ENCODE assay signal across 8 cellular contexts in genomic region chr2:200308001-200308400, GRCh38. TPM values are rescaled to one million over a fixed set of nuclear protein-coding genes. Genes with fewer than 3 reads are reported as not detected.
DNase-seq lines count a peak whose midpoint lies in the region; ATAC-seq and TF ChIP-seq lines count a peak whose summit lies in the region.

No MANE protein-coding gene starts in this region.

- intact Hi-C loops in activated CD4-positive, alpha-beta T cell treated with anti-CD3 and anti-CD28 coated beads, Interleukin-2, amount 10 ng/mL, durations not matched to agents 24 days and 14 days (cut with micrococcal nuclease): loop anchor here (5.0 kb wide), 5 partner anchors 219 to 554 kb away; partner anchors contain the start of genes BZW1, C2orf69, CLK1 and SGO2
- intact Hi-C loops in activated T-helper 1 cell treated with anti-CD3 and anti-CD28 coated beads, Interleukin-12 subunit alpha, Interleukin-12 subunit beta, Interleukin-2, Interleukin-4 antibody, amounts not matched to agents 30 ng/mL and 10 ng/mL and 1 ng/mL, durations not matched to agents 14 hours and 24 hours and 36 hours (cut with micrococcal nuclease): loop anchor here (5.0 to 10.0 kb wide), 5 partner anchors 219 to 1337 kb away; partner anchors contain the start of genes BZW1, SGO2 and TMEM237

- H3K9me3 Mint-ChIP-seq in activated CD4-positive, alpha-beta T cell treated with anti-CD3 and anti-CD28 coated beads, Interleukin-2, amount 10 ng/mL, durations not matched to agents 24 days and 14 days: no peaks in the 10 kb centered on the region
- H3K9me3 Mint-ChIP-seq in activated T-helper 1 cell treated with anti-CD3 and anti-CD28 coated beads, Interleukin-12 subunit alpha, Interleukin-12 subunit beta, Interleukin-2, Interleukin-4 antibody, amounts not matched to agents 30 ng/mL and 10 ng/mL and 1 ng/mL, durations not matched to agents 14 hours and 24 hours and 36 hours: no peaks in the 10 kb centered on the region

- peaks cover 27% of the 10 kb centered on the region for H3K4me1 Mint-ChIP-seq in activated CD4-positive, alpha-beta T cell treated with anti-CD3 and anti-CD28 coated beads, Interleukin-2, amount 10 ng/mL, durations not matched to agents 24 days and 14 days
- H3K4me1 Mint-ChIP-seq in activated T-helper 1 cell treated with anti-CD3 and anti-CD28 coated beads, Interleukin-12 subunit alpha, Interleukin-12 subunit beta, Interleukin-2, Interleukin-4 antibody, amounts not matched to agents 30 ng/mL and 10 ng/mL and 1 ng/mL, durations not matched to agents 14 hours and 24 hours and 36 hours (ENCODE audit: low read depth): peaks cover 35% of the 10 kb centered on the region

- H3K36me3 ChIP-seq in iPS-18a (ENCODE audit: control insufficient read depth, low read depth, low read length) (no peaks in the 10 kb centered on the region), thoracic aorta (no peaks in the 10 kb centered on the region)

- H3K4me1 ChIP-seq in iPS-18a (ENCODE audit: control insufficient read depth, low read depth, low read length) (peaks cover 47% of the 10 kb centered on the region), thoracic aorta (ENCODE audit: control insufficient read depth in 1 of 2, low read depth in 2 of 2) (peaks cover 18 to 52% of the 10 kb centered on the region in 2 donors)

- H3K36me3 Mint-ChIP-seq in activated CD4-positive, alpha-beta T cell treated with anti-CD3 and anti-CD28 coated beads, Interleukin-2, amount 10 ng/mL, durations not matched to agents 24 days and 14 days (ENCODE audit: low read depth): peaks cover 8% of the 10 kb centered on the region
- H3K36me3 Mint-ChIP-seq in activated T-helper 1 cell treated with anti-CD3 and anti-CD28 coated beads, Interleukin-12 subunit alpha, Interleukin-12 subunit beta, Interleukin-2, Interleukin-4 antibody, amounts not matched to agents 30 ng/mL and 10 ng/mL and 1 ng/mL, durations not matched to agents 14 hours and 24 hours and 36 hours (ENCODE audit: low read depth): peaks cover 4% of the 10 kb centered on the region

- H3K4me3 ChIP-seq in iPS-18a (ENCODE audit: low read length) (peak overlapping the region; percentile 91), thoracic aorta (peak overlapping the region; percentile 94)

- ATAC-seq in thoracic aorta (ENCODE audit: insufficient number of reproducible peaks, low FRiP score, low read depth) (no peak), HG03565 (IDR thresholded peaks at IDR 0.05; ENCODE audit: unreplicated experiment) (no peak), HG03280 (IDR thresholded peaks at IDR 0.05; ENCODE audit: unreplicated experiment) (no peak)

- no peak for TF ChIP-seq CTCF in thoracic aorta (IDR thresholded peaks at IDR 0.05)

- H3K4me3 Mint-ChIP-seq in activated CD4-positive, alpha-beta T cell treated with anti-CD3 and anti-CD28 coated beads, Interleukin-2, amount 10 ng/mL, durations not matched to agents 24 days and 14 days: peak overlapping the region; percentile 80
- H3K4me3 Mint-ChIP-seq in activated T-helper 1 cell treated with anti-CD3 and anti-CD28 coated beads, Interleukin-12 subunit alpha, Interleukin-12 subunit beta, Interleukin-2, Interleukin-4 antibody, amounts not matched to agents 30 ng/mL and 10 ng/mL and 1 ng/mL, durations not matched to agents 14 hours and 24 hours and 36 hours: peak overlapping the region; percentile 78

- no peak for DNase-seq in activated CD4-positive, alpha-beta T cell treated with anti-CD3 and anti-CD28 coated beads, Interleukin-2, amount 10 ng/mL, durations not matched to agents 24 days and 14 days
- no peak for DNase-seq in activated CD4-positive, alpha-beta T cell treated with anti-CD3 and anti-CD28 coated beads, Interleukin-2, amount 50 U/mL, for 1 hour
- DNase-seq in activated T-helper 1 cell treated with anti-CD3 and anti-CD28 coated beads, Interleukin-12 subunit alpha, Interleukin-12 subunit beta, Interleukin-2, Interleukin-4 antibody, amounts not matched to agents 30 ng/mL and 10 ng/mL and 1 ng/mL, durations not matched to agents 14 hours and 24 hours and 36 hours (ENCODE audit: low spot score): no peak
- no peak for DNase-seq in thoracic aorta (ENCODE audit: low spot score)
- DNase-seq in midbrain (lab: John Stamatoyannopoulos, UW): no peak

- H3K27ac Mint-ChIP-seq in activated CD4-positive, alpha-beta T cell treated with anti-CD3 and anti-CD28 coated beads, Interleukin-2, amount 10 ng/mL, durations not matched to agents 24 days and 14 days: peak overlapping the region; percentile 51
- H3K27ac Mint-ChIP-seq in activated T-helper 1 cell treated with anti-CD3 and anti-CD28 coated beads, Interleukin-12 subunit alpha, Interleukin-12 subunit beta, Interleukin-2, Interleukin-4 antibody, amounts not matched to agents 30 ng/mL and 10 ng/mL and 1 ng/mL, durations not matched to agents 14 hours and 24 hours and 36 hours: no peak overlapping the region

- H3K9ac ChIP-seq in iPS-18a (ENCODE audit: low read length): peak overlapping the region; percentile 63

- H3K9me3 ChIP-seq in iPS-18a (ENCODE audit: control insufficient read depth, low read depth, low read length) (no peaks in the 10 kb centered on the region), thoracic aorta (no peaks in the 10 kb centered on the region)

- peaks cover 16% of the 10 kb centered on the region for H3K27me3 Mint-ChIP-seq in activated CD4-positive, alpha-beta T cell treated with anti-CD3 and anti-CD28 coated beads, Interleukin-2, amount 10 ng/mL, durations not matched to agents 24 days and 14 days
- H3K27me3 Mint-ChIP-seq in activated T-helper 1 cell treated with anti-CD3 and anti-CD28 coated beads, Interleukin-12 subunit alpha, Interleukin-12 subunit beta, Interleukin-2, Interleukin-4 antibody, amounts not matched to agents 30 ng/mL and 10 ng/mL and 1 ng/mL, durations not matched to agents 14 hours and 24 hours and 36 hours (ENCODE audit: insufficient read depth): peaks cover 9% of the 10 kb centered on the region

- H3K27me3 ChIP-seq in iPS-18a (ENCODE audit: control insufficient read depth, insufficient read depth, low read length): no peaks in the 10 kb centered on the region
- no peaks in the 10 kb centered on the region for H3K27me3 ChIP-seq in thoracic aorta (replicated peaks; ENCODE audit: insufficient read depth)

- H3K27ac ChIP-seq in iPS-18a (ENCODE audit: low read length) (no peak overlapping the region), thoracic aorta (peak overlapping the region; percentile 85 to 94)

RNA-seq across cellular contexts. Expression of gene SPATS2L, which starts 1.5 kb away (rescaled TPM):
- total RNA-seq in activated CD4-positive, alpha-beta T cell treated with anti-CD3 and anti-CD28 coated beads, Interleukin-2, amount 10 ng/mL, durations not matched to agents 24 days and 14 days: 42.0 and 42.9 TPM in 2 replicates
- total RNA-seq in activated T-helper 1 cell treated with anti-CD3 and anti-CD28 coated beads, Interleukin-12 subunit alpha, Interleukin-12 subunit beta, Interleukin-2, Interleukin-4 antibody, amounts not matched to agents 30 ng/mL and 10 ng/mL and 1 ng/mL, durations not matched to agents 14 hours and 24 hours and 36 hours: 35.1 and 38.0 TPM in 2 replicates
- 10 to 100 TPM; 47.7 to 90.3 TPM for total RNA-seq in thoracic aorta
